In genomic region chr1:93783876-93784275, GRCh38 we compare ENCODE assay signal across 15 cellular contexts.
DNase-seq lines count a peak whose midpoint lies in the region; TF ChIP-seq lines count a peak whose summit lies in the region.
"Had no signal": no experiment of that assay in that cellular context is flagged by ENCODE, and none has a peak within 500 bp of the region (broad histone marks: within the 10 kb centered on the region; RNA-seq: fewer than 3 reads in every experiment).

No MANE protein-coding gene starts in this region.

- DNase-seq in Daoy (ENCODE audit: low read depth) (peak; percentile 58), RPMI7951 (ENCODE audit: low read depth) (peak; percentile 89), esophagus muscularis mucosa (ENCODE audit: extremely low spot score) (peak; percentile 62), osteocyte (ENCODE audit: extremely low spot score, unreplicated experiment) (peak; percentile 27), NCI-H128 (lab: John Stamatoyannopoulos, UW; ENCODE audit: unreplicated experiment) (no peak), dedifferentiated amniotic fluid mesenchymal stem cell (ENCODE audit: extremely low spot score) (no peak)
- no peak for DNase-seq in activated effector memory CD4-positive, alpha-beta T cell treated with anti-CD3 and anti-CD28 coated beads, Interleukin-2, amount 50 U/mL, for 16 hours
- DNase-seq: C1 segment of cervical spinal cord; CD4-positive, alpha-beta T cell; DMS153; DMS79 treated with DMSO at 0.1 percent for 48 hours; GF-D8; GOT3; H9 had no signal

- TF ChIP-seq CTCF in esophagus muscularis mucosa (IDR thresholded peaks at IDR 0.05): no peak
- no peak for TF ChIP-seq CTCF in osteocyte (IDR thresholded peaks at IDR 0.05)

- no peaks in the 10 kb centered on the region for H3K36me3 ChIP-seq in esophagus muscularis mucosa

- peaks cover 10% of the 10 kb centered on the region for H3K9me3 Mint-ChIP-seq in osteocyte (ENCODE audit: unreplicated experiment)

- no peaks in the 10 kb centered on the region for H3K27me3 Mint-ChIP-seq in osteocyte (ENCODE audit: unreplicated experiment)
- H3K27me3 Mint-ChIP-seq: B cell; CD4-positive, alpha-beta T cell had no signal

- H3K4me1 ChIP-seq in esophagus muscularis mucosa: no peaks in the 10 kb centered on the region

- no peak overlapping the region for H3K4me3 ChIP-seq in esophagus muscularis mucosa

- H3K27me3 ChIP-seq in esophagus muscularis mucosa: no peaks in the 10 kb centered on the region

- intact Hi-C loops in esophagus muscularis mucosa (cut with DNase I): no loop called here

- TF ChIP-seq EP300 in esophagus muscularis mucosa (IDR thresholded peaks at IDR 0.05): no peak

- no peaks in the 10 kb centered on the region for H3K36me3 Mint-ChIP-seq in osteocyte (ENCODE audit: unreplicated experiment)

- H3K4me1 Mint-ChIP-seq in osteocyte (ENCODE audit: unreplicated experiment): peaks cover 13% of the 10 kb centered on the region
- H3K4me1 Mint-ChIP-seq: B cell had no signal

- WGBS in esophagus muscularis mucosa: 100% methylated on average over 2 of the region's 2 CpGs

- no peak for TF ChIP-seq POLR2A in esophagus muscularis mucosa (IDR thresholded peaks at IDR 0.05; ENCODE audit: low read depth)

- no peak overlapping the region for H3K27ac Mint-ChIP-seq in osteocyte (ENCODE audit: unreplicated experiment)
- H3K27ac Mint-ChIP-seq: B cell; CD4-positive, alpha-beta T cell; H9 had no signal

- no peak overlapping the region for H3K27ac ChIP-seq in esophagus muscularis mucosa (replicated peaks in 1 of 4)

- no peak overlapping the region for H3K4me3 Mint-ChIP-seq in osteocyte (ENCODE audit: unreplicated experiment)
- H3K4me3 Mint-ChIP-seq: B cell; CD4-positive, alpha-beta T cell; H9 had no signal

- peaks cover 0 to 9% (median 9%) of the 10 kb centered on the region in 4 donors for H3K9me3 ChIP-seq in esophagus muscularis mucosa

Comparison
In these comparisons a context has a peak if more than half of its experiments do, and no peak if none do; other contexts are left out.
1. DNase-seq: peak in Daoy (single experiment), RPMI7951 (single experiment), esophagus muscularis mucosa (single experiment) and osteocyte (single experiment); none in NCI-H128 (single experiment), activated effector memory CD4-positive, alpha-beta T cell treated with anti-CD3 and anti-CD28 coated beads, Interleukin-2, amount 50 U/mL, for 16 hours (single experiment) and dedifferentiated amniotic fluid mesenchymal stem cell (single experiment).